ENCODE assay signal across 17 cellular contexts in the genomic region with DNA sequence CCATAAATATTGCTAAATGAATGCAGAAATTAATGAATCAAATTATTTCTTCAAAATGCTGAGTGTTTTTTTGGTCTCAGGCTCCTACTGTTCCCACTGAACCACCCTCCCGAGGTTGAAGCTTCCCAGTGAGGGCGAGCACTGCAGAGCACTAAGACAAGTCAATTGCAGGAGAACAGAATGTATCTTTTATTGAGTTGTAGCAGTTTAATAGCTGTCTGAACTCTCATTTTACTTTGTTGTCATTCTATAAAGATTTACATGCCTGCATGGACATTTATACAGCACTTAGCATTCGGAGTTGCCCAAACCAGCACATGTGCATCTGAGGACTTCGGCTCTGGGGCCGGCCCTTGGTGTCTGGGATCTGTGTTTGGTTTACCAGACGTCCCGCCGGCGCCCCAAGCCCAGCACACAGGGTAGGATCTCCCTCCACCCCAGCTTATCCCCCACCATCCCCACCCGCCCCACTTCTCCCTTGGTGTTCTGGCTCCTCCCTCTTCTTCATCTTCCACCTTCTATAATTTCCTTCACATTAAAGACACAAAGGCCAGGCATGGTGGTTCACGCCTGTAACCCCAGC.
A peak's percentile ranks its signal among the peaks of the same experiment; 100 is the strongest.
DNase-seq lines count a peak whose midpoint lies in the region; ATAC-seq and TF ChIP-seq lines count a peak whose summit lies in the region.
"Had no signal": no experiment of that assay in that cellular context is flagged by ENCODE, and none has a peak within 500 bp of the region (broad histone marks: within the 10 kb centered on the region; RNA-seq: fewer than 3 reads in every experiment).

No MANE protein-coding gene starts in this region.

- peaks cover 10% of the 10 kb centered on the region for H3K4me1 Mint-ChIP-seq in glutamatergic neuron (ENCODE audit: low read depth, unreplicated experiment)
- H3K4me1 Mint-ChIP-seq: CD14-positive monocyte had no signal

- H3K4me1 ChIP-seq in right atrium auricular region = peaks cover 0 to 4% of the 10 kb centered on the region in 2 donors
- H3K4me1 ChIP-seq in left ventricle myocardium inferior = peaks cover 43% of the 10 kb centered on the region
- peaks cover 4% of the 10 kb centered on the region for H3K4me1 ChIP-seq in prostate gland (replicated peaks)

- TF ChIP-seq CTCF in right atrium auricular region (IDR thresholded peaks at IDR 0.05) = no peak
- no peak for TF ChIP-seq CTCF in left ventricle myocardium inferior (IDR thresholded peaks at IDR 0.05; ENCODE audit: borderline replicate concordance)
- no peak for TF ChIP-seq CTCF in glutamatergic neuron (IDR thresholded peaks at IDR 0.05; ENCODE audit: partially characterized antibody, unreplicated experiment)
- TF ChIP-seq CTCF in prostate gland (IDR thresholded peaks at IDR 0.05) = no peak

- H3K36me3 ChIP-seq in right atrium auricular region (peaks cover 16% of the 10 kb centered on the region), left ventricle myocardium inferior (peaks cover 24% of the 10 kb centered on the region), prostate gland (no peaks in the 10 kb centered on the region)

- no peak overlapping the region for H3K27ac ChIP-seq in right atrium auricular region
- H3K27ac ChIP-seq in left ventricle myocardium inferior (replicated peaks) = no peak overlapping the region
- no peak overlapping the region for H3K27ac ChIP-seq in prostate gland
- H3K27ac ChIP-seq: GM23248 had no signal

- H3K27ac Mint-ChIP-seq in glutamatergic neuron (ENCODE audit: unreplicated experiment) = peak overlapping the region; percentile 36
- H3K27ac Mint-ChIP-seq in activated naive CD4-positive, alpha-beta T cell treated with anti-CD3 and anti-CD28 coated beads, Interleukin-2, amount 50 U/mL, for 72 hours = peak overlapping the region in 1 of 2 donors; percentile 50
- H3K27ac Mint-ChIP-seq: CD8-positive, alpha-beta T cell had no signal

- H3K27me3 Mint-ChIP-seq in glutamatergic neuron (ENCODE audit: unreplicated experiment) = no peaks in the 10 kb centered on the region

- no peak overlapping the region for H3K4me3 Mint-ChIP-seq in glutamatergic neuron (ENCODE audit: unreplicated experiment)
- H3K4me3 Mint-ChIP-seq: CD14-positive monocyte; CD8-positive, alpha-beta T cell had no signal

- no peak for ATAC-seq in GM21423 (IDR thresholded peaks at IDR 0.05; ENCODE audit: unreplicated experiment)
- no peak for ATAC-seq in activated naive CD4-positive, alpha-beta T cell treated with anti-CD3 and anti-CD28 coated beads, Interleukin-2, amount 50 U/mL, for 72 hours
- ATAC-seq: CD8-positive, alpha-beta T cell; HCT116 had no signal

- no peaks in the 10 kb centered on the region for H3K9me3 ChIP-seq in right atrium auricular region
- peaks cover 9% of the 10 kb centered on the region for H3K9me3 ChIP-seq in left ventricle myocardium inferior (replicated peaks)
- H3K9me3 ChIP-seq in prostate gland = no peaks in the 10 kb centered on the region

- H3K9me3 Mint-ChIP-seq in glutamatergic neuron (ENCODE audit: unreplicated experiment) = peaks cover 7% of the 10 kb centered on the region
- H3K9me3 Mint-ChIP-seq in activated naive CD4-positive, alpha-beta T cell treated with anti-CD3 and anti-CD28 coated beads, Interleukin-2, amount 50 U/mL, for 72 hours = peaks cover 0 to 5% of the 10 kb centered on the region in 2 donors

- DNase-seq in right atrium auricular region (ENCODE audit: low spot score) (peak; percentile 30), left ventricle myocardium inferior (no peak), glutamatergic neuron (no peak), prostate gland (ENCODE audit: low spot score) (peak; percentile 14), NCI-H774 (lab: John Stamatoyannopoulos, UW) (no peak)
- no peak for DNase-seq in activated naive CD4-positive, alpha-beta T cell treated with anti-CD3 and anti-CD28 coated beads, Interleukin-2, amount 50 U/mL, for 72 hours (ENCODE audit: low spot score in 2 of 2)
- DNase-seq: 8988T; Calu3; CD8-positive, alpha-beta T cell; DMS79 treated with DMSO at 0.1 percent for 48 hours; GF-D8; GM23248; IMR-90 had no signal

- peaks cover 5% of the 10 kb centered on the region for H3K36me3 Mint-ChIP-seq in glutamatergic neuron (ENCODE audit: unreplicated experiment)
- H3K36me3 Mint-ChIP-seq in activated naive CD4-positive, alpha-beta T cell treated with anti-CD3 and anti-CD28 coated beads, Interleukin-2, amount 50 U/mL, for 72 hours = peaks cover 15 to 18% of the 10 kb centered on the region in 2 donors

- no peaks in the 10 kb centered on the region for H3K27me3 ChIP-seq in right atrium auricular region
- H3K27me3 ChIP-seq in left ventricle myocardium inferior (ENCODE audit: low read depth) = no peaks in the 10 kb centered on the region
- H3K27me3 ChIP-seq in prostate gland (replicated peaks; ENCODE audit: insufficient read depth) = no peaks in the 10 kb centered on the region
- H3K27me3 ChIP-seq: BLaER1 had no signal

- no peak for TF ChIP-seq POLR2A in prostate gland (IDR thresholded peaks at IDR 0.05)

- 57% methylated on average over 11 of the region's 11 CpGs for WGBS in prostate gland

- intact Hi-C loops in left ventricle myocardium inferior (cut with micrococcal nuclease) (no loop called here), prostate gland (cut with DNase I) (no loop called here)

- H3K4me3 ChIP-seq in right atrium auricular region (no peak overlapping the region), left ventricle myocardium inferior (no peak overlapping the region), prostate gland (no peak overlapping the region)
- H3K4me3 ChIP-seq: BLaER1, GM23248 had no signal

Comparison
In these comparisons a context has a peak if more than half of its experiments do, and no peak if none do; other contexts are left out.
1. DNase-seq: peak in right atrium auricular region (single experiment) and prostate gland (single experiment); none in left ventricle myocardium inferior (single experiment), glutamatergic neuron (single experiment), activated naive CD4-positive, alpha-beta T cell treated with anti-CD3 and anti-CD28 coated beads, Interleukin-2, amount 50 U/mL, for 72 hours (0 of 2) and NCI-H774 (single experiment).